In genomic region chr6:11139051-11139960, GRCh38 we compare ENCODE assay signal across 15 cellular contexts. TPM values are rescaled to one million over a fixed set of nuclear protein-coding genes. Genes with fewer than 3 reads are reported as not detected.
DNase-seq lines count a peak whose midpoint lies in the region; ATAC-seq and TF ChIP-seq lines count a peak whose summit lies in the region.
"Had no signal": no experiment of that assay in that cellular context is flagged by ENCODE, and none has a peak within 500 bp of the region (broad histone marks: within the 10 kb centered on the region; RNA-seq: fewer than 3 reads in every experiment).

No MANE protein-coding gene starts in this region.

- peaks cover 19% of the 10 kb centered on the region for H3K36me3 Mint-ChIP-seq in osteocyte (ENCODE audit: unreplicated experiment)

- H3K27me3 ChIP-seq in adipocyte (replicated peaks; ENCODE audit: control insufficient read depth, insufficient read depth, low read length) (no peaks in the 10 kb centered on the region), tibial nerve (no peaks in the 10 kb centered on the region)
- H3K27me3 ChIP-seq: hepatocyte had no signal

- H3K9me3 ChIP-seq in adipocyte (ENCODE audit: control insufficient read depth, low read length) (no peaks in the 10 kb centered on the region), tibial nerve (no peaks in the 10 kb centered on the region)

- no peaks in the 10 kb centered on the region for H3K27me3 Mint-ChIP-seq in osteocyte (ENCODE audit: unreplicated experiment)
- H3K27me3 Mint-ChIP-seq: activated CD4-positive, alpha-beta memory T cell treated with anti-CD3 and anti-CD28 coated beads for 36 hours; central memory CD8-positive, alpha-beta T cell had no signal

- H3K4me3 ChIP-seq in adipocyte (ENCODE audit: low read length) (no peak overlapping the region), tibial nerve (no peak overlapping the region)
- H3K4me3 ChIP-seq: A549, hepatocyte, skin epidermis had no signal

- no peak overlapping the region for H3K9ac ChIP-seq in adipocyte (ENCODE audit: low read length)

- H3K4me1 ChIP-seq in adipocyte (ENCODE audit: control insufficient read depth, insufficient read depth, low read length) (peaks cover 14% of the 10 kb centered on the region), tibial nerve (peaks cover 0 to 4% (median 0%) of the 10 kb centered on the region in 4 donors)

- H3K27ac ChIP-seq in tibial nerve = no peak overlapping the region
- H3K27ac ChIP-seq: hepatocyte had no signal

- peak; percentile 69 to 84 for ATAC-seq in activated CD4-positive, CD25-positive, alpha-beta regulatory T cell treated with anti-CD3 and anti-CD28 coated beads, Interleukin-2, amount 50 U/mL, for 24 hours
- peak; percentile 58 for ATAC-seq in HG03039 (IDR thresholded peaks at IDR 0.05; ENCODE audit: unreplicated experiment)
- no peak for ATAC-seq in GM19023 (IDR thresholded peaks at IDR 0.05; ENCODE audit: unreplicated experiment)

- no peak overlapping the region for H3K4me3 Mint-ChIP-seq in osteocyte (ENCODE audit: unreplicated experiment)
- H3K4me3 Mint-ChIP-seq: activated CD4-positive, alpha-beta memory T cell treated with anti-CD3 and anti-CD28 coated beads for 36 hours; central memory CD8-positive, alpha-beta T cell had no signal

- H3K27ac Mint-ChIP-seq in osteocyte (ENCODE audit: unreplicated experiment) = peak overlapping the region; percentile 59
- H3K27ac Mint-ChIP-seq: activated CD4-positive, alpha-beta memory T cell treated with anti-CD3 and anti-CD28 coated beads for 36 hours had no signal

- WGBS in tibial nerve, 2 donors = 79 to 89% methylated on average over 3 of the region's 3 CpGs

- TF ChIP-seq POLR2A in tibial nerve (IDR thresholded peaks at IDR 0.05) = no peak

- no peak for TF ChIP-seq CTCF in osteocyte (IDR thresholded peaks at IDR 0.05)
- no peak for TF ChIP-seq CTCF in tibial nerve (IDR thresholded peaks at IDR 0.05)

- H3K4me1 Mint-ChIP-seq in osteocyte (ENCODE audit: unreplicated experiment) = peaks cover 39% of the 10 kb centered on the region
- H3K4me1 Mint-ChIP-seq: central memory CD8-positive, alpha-beta T cell had no signal

- TF ChIP-seq EP300 in tibial nerve (IDR thresholded peaks at IDR 0.05) = no peak

- DNase-seq in activated CD4-positive, CD25-positive, alpha-beta regulatory T cell treated with anti-CD3 and anti-CD28 coated beads, Interleukin-2, amount 50 U/mL, for 72 hours = no peak
- DNase-seq in adipocyte (ENCODE audit: low read depth) (peak; percentile 52), osteocyte (ENCODE audit: extremely low spot score, unreplicated experiment) (no peak), tibial nerve (ENCODE audit: low spot score in 2 of 2) (no peak)
- DNase-seq in activated CD4-positive, alpha-beta T cell treated with anti-CD3 and anti-CD28 coated beads for 4 hours = no peak
- DNase-seq: activated CD4-positive, alpha-beta memory T cell treated with anti-CD3 and anti-CD28 coated beads for 36 hours; NCI-H187; SHP77 treated with DMSO at 0.1 percent for 48 hours had no signal

- H3K9me3 Mint-ChIP-seq in osteocyte (ENCODE audit: unreplicated experiment) = peaks cover 4% of the 10 kb centered on the region
- H3K9me3 Mint-ChIP-seq: activated CD4-positive, alpha-beta memory T cell treated with anti-CD3 and anti-CD28 coated beads for 36 hours; central memory CD8-positive, alpha-beta T cell had no signal

- H3K36me3 ChIP-seq in adipocyte (ENCODE audit: control insufficient read depth, insufficient read depth, low read length, severe bottlenecking) = peaks cover 22% of the 10 kb centered on the region
- peaks cover 0 to 19% (median 0%) of the 10 kb centered on the region in 3 donors for H3K36me3 ChIP-seq in tibial nerve

RNA-seq across cellular contexts. Expression of gene ERVFRD-1, which starts 27.8 kb away (rescaled TPM):
- total RNA-seq in osteocyte = not detected in 2 replicates
- under 1 TPM in 2 of 4 donors, not detected in 2; 0.22 to 0.42 TPM for total RNA-seq in tibial nerve
- total RNA-seq: activated CD4-positive, alpha-beta memory T cell treated with anti-CD3 and anti-CD28 coated beads for 36 hours had no signal

RNA-seq across cellular contexts. Expression of gene SMIM13, which starts 45.7 kb away (rescaled TPM):
- total RNA-seq in osteocyte = 19.6 and 20.5 TPM in 2 replicates
- 10 to 100 TPM in 1 of 4 donors, 1 to 10 TPM in 3; 6.3 to 11.1 (median 9.6) TPM for total RNA-seq in tibial nerve
